Comparison of ENCODE assay signal across 20 cellular contexts in the genomic region with DNA sequence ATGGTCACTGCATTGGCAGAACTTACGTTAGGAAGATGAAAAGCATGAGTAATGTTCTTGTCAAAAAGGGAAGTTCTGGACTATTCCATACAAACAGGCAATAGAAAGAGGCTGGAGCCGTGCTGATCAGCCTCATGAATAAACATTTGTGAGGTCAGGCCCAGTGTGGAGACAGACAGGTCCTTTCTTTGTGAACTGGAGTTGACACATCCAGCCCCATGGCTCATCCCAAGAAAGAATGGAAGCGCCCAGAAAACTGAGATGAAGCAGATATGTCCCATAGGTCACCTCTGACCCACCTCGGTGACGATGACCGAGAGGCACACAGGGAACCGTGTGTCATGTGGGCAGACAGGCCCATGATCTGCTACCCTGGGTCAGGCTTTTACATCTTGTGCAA.
DNase-seq lines count a peak whose midpoint lies in the region; ATAC-seq and TF ChIP-seq lines count a peak whose summit lies in the region.
"Had no signal": no experiment of that assay in that cellular context is flagged by ENCODE, and none has a peak within 500 bp of the region (broad histone marks: within the 10 kb centered on the region; RNA-seq: fewer than 3 reads in every experiment).

No MANE protein-coding gene starts in this region.

- no TSS peak for BruUV-seq in MCF 10A (replicated peaks; lab: Mats Ljungman, UMichigan)
- no TSS peak for BruUV-seq in mammary epithelial cell (replicated peaks; lab: Mats Ljungman, UMichigan)

- H3K4me1 ChIP-seq in breast epithelium (no peaks in the 10 kb centered on the region), mammary epithelial cell (ENCODE audit: insufficient read depth, low read length) (peaks cover 24% of the 10 kb centered on the region), left lung (no peaks in the 10 kb centered on the region)
- H3K4me1 ChIP-seq: ascending aorta, colonic mucosa had no signal

- H3K4me3 Mint-ChIP-seq in MCF 10A (ENCODE audit: unreplicated experiment), result no peak overlapping the region
- H3K4me3 Mint-ChIP-seq: CD4-positive, alpha-beta T cell; GM23338; immature natural killer cell; natural killer cell treated with Interleukin-12 subunit alpha and Interleukin-12 subunit beta and Interleukin-15 and Interleukin-18, amount 100 ng/mL, for 72 hours had no signal

- H3K36me3 ChIP-seq in breast epithelium (no peaks in the 10 kb centered on the region), mammary epithelial cell (ENCODE audit: insufficient read depth, low read length) (no peaks in the 10 kb centered on the region), left lung (no peaks in the 10 kb centered on the region)
- H3K36me3 ChIP-seq: ascending aorta, colonic mucosa had no signal

- H3K9me3 ChIP-seq in breast epithelium (no peaks in the 10 kb centered on the region), mammary epithelial cell (replicated peaks; ENCODE audit: insufficient read depth, low read length) (no peaks in the 10 kb centered on the region), left lung (no peaks in the 10 kb centered on the region)
- H3K9me3 ChIP-seq: ascending aorta, colonic mucosa had no signal

- CTCF ChIA-PET in MCF 10A (lab: Yijun Ruan, JAX), result interaction anchor here (0.7 to 1.1 kb wide), 3 partner anchors 205 to 415 kb away, joined by 3 to 4 read pairs (median 3); no protein-coding TSS in a partner anchor
- CTCF ChIA-PET in mammary epithelial cell (lab: Charles Lee; ENCODE audit: low non-redundant PET), result no interaction called here

- peak overlapping the region; percentile 72 for H3K27ac Mint-ChIP-seq in MCF 10A (ENCODE audit: low read depth, unreplicated experiment)
- H3K27ac Mint-ChIP-seq: CD4-positive, alpha-beta T cell; GM23338; immature natural killer cell; natural killer cell treated with Interleukin-12 subunit alpha and Interleukin-12 subunit beta and Interleukin-15 and Interleukin-18, amount 100 ng/mL, for 72 hours had no signal

- dilution Hi-C loops in mammary epithelial cell (cut with HindIII; ENCODE audit: low sequenced_read_pairs), result no loop called here

- POLR2A ChIA-PET in MCF 10A (lab: Yijun Ruan, JAX), result interaction anchor here (0.7 to 9.1 kb wide), 5 partner anchors 15 to 420 kb away, joined by 3 to 180 read pairs (median 5); no protein-coding TSS in a partner anchor

- no peaks in the 10 kb centered on the region for H3K9me3 Mint-ChIP-seq in MCF 10A (ENCODE audit: unreplicated experiment)
- H3K9me3 Mint-ChIP-seq: CD4-positive, alpha-beta T cell; GM23338; natural killer cell treated with Interleukin-12 subunit alpha and Interleukin-12 subunit beta and Interleukin-15 and Interleukin-18, amount 100 ng/mL, for 72 hours had no signal

- H4K20me1 ChIP-seq in mammary epithelial cell (ENCODE audit: insufficient read depth, low read length), result no peaks in the 10 kb centered on the region

- intact Hi-C loops in MCF 10A (cut with micrococcal nuclease), result no loop called here
- intact Hi-C loops in breast epithelium (cut with DNase I; ENCODE audit: low total_unique reads), result loop anchor here (10.0 kb wide), 1 partner anchor 329 kb away; no protein-coding TSS in a partner anchor
- intact Hi-C loops in mammary epithelial cell (cut with micrococcal nuclease), result no loop called here
- intact Hi-C loops in left lung (cut with DNase I), result no loop called here

- in situ Hi-C loops in mammary epithelial cell (cut with MboI; ENCODE audit: low sequenced_read_pairs in 2 of 2), result no loop called here

- peaks cover 37% of the 10 kb centered on the region for H3K4me1 Mint-ChIP-seq in MCF 10A (ENCODE audit: insufficient read depth, unreplicated experiment)
- H3K4me1 Mint-ChIP-seq: immature natural killer cell had no signal

- H3K36me3 Mint-ChIP-seq in MCF 10A (ENCODE audit: insufficient read depth, unreplicated experiment), result peaks cover 8% of the 10 kb centered on the region
- H3K36me3 Mint-ChIP-seq: immature natural killer cell; natural killer cell treated with Interleukin-12 subunit alpha and Interleukin-12 subunit beta and Interleukin-15 and Interleukin-18, amount 100 ng/mL, for 72 hours had no signal

- H3K27ac ChIP-seq in breast epithelium (no peak overlapping the region), mammary epithelial cell (ENCODE audit: insufficient read depth, low read depth, low read length) (no peak overlapping the region), left lung (no peak overlapping the region)
- H3K27ac ChIP-seq: ascending aorta, colonic mucosa had no signal

- peak overlapping the region; percentile 28 for H2AFZ ChIP-seq in mammary epithelial cell (ENCODE audit: low read depth, low read length)
- H2AFZ ChIP-seq: GM23338 had no signal

- H3K79me2 ChIP-seq in mammary epithelial cell (ENCODE audit: insufficient read depth, low read length), result no peaks in the 10 kb centered on the region

- DNase-seq in MCF 10A (ENCODE audit: unreplicated experiment) (no peak), breast epithelium (ENCODE audit: low spot score in 2 of 2) (no peak), mammary epithelial cell (no peak), left lung (peak in 1 of 2 donors; percentile 50), NCI-H1092 (lab: John Stamatoyannopoulos, UW) (no peak), omental fat pad (ENCODE audit: low spot score) (no peak), NCI-H526 (lab: John Stamatoyannopoulos, UW) (no peak)
- DNase-seq in activated CD8-positive, alpha-beta memory T cell treated with anti-CD3 and anti-CD28 coated beads, Interleukin-2, amount 50 U/mL, for 4 hours, result no peak
- DNase-seq: activated gamma-delta T cell treated with Interleukin-2 at 50 U/mL for 16 hours; CD4-positive, alpha-beta T cell; colonic mucosa; immature natural killer cell; mesenchymal stem cell; NK-92 treated with Interleukin-12 subunit alpha and Interleukin-12 subunit beta, amount 100 ng/mL, for 24 hours; retina; stimulated activated naive CD4-positive, alpha-beta T cell treated with Interleukin-2 at 50 U/mL for 16 hours; T-helper 9 cell had no signal

- no peaks in the 10 kb centered on the region for H3K27me3 Mint-ChIP-seq in MCF 10A (ENCODE audit: insufficient read depth, unreplicated experiment)
- H3K27me3 Mint-ChIP-seq: CD4-positive, alpha-beta T cell had no signal

- TF ChIP-seq POLR2A in breast epithelium (IDR thresholded peaks at IDR 0.05), result no peak

- no peak for TF ChIP-seq CTCF in MCF 10A (IDR thresholded peaks at IDR 0.05; ENCODE audit: unreplicated experiment)
- no peak for TF ChIP-seq CTCF in breast epithelium (IDR thresholded peaks at IDR 0.05)
- no peak for TF ChIP-seq CTCF in mammary epithelial cell (conservative IDR thresholded peaks at IDR 0.05 in 1 of 2, IDR thresholded peaks at IDR 0.05 in 1 of 2; ENCODE audit: extremely low read depth in 1 of 2, insufficient read depth in 1 of 2, low read depth in 1 of 2, low read length in 2 of 2)
- TF ChIP-seq CTCF in left lung (IDR thresholded peaks at IDR 0.05), result no peak
- TF ChIP-seq CTCF in omental fat pad (IDR thresholded peaks at IDR 0.05), result no peak

- H3K27me3 ChIP-seq in breast epithelium, result no peaks in the 10 kb centered on the region
- no peaks in the 10 kb centered on the region for H3K27me3 ChIP-seq in mammary epithelial cell (ENCODE audit: insufficient read depth, low read length)
- H3K27me3 ChIP-seq in left lung, result no peaks in the 10 kb centered on the region
- H3K27me3 ChIP-seq: ascending aorta, colonic mucosa had no signal

- H3K4me3 ChIP-seq in breast epithelium (no peak overlapping the region), mammary epithelial cell (replicated peaks in 1 of 3; ENCODE audit: insufficient read depth in 1 of 3, low read depth in 2 of 3, low read length in 3 of 3) (no peak overlapping the region), left lung (no peak overlapping the region)
- H3K4me3 ChIP-seq: ascending aorta, colonic mucosa, GM23338 had no signal

- ATAC-seq in left lung, result peak; percentile 66
- ATAC-seq in omental fat pad (ENCODE audit: low FRiP score), result no peak
- ATAC-seq: GM23338; natural killer cell treated with Interleukin-12 subunit alpha and Interleukin-12 subunit beta and Interleukin-15 and Interleukin-18, amount 100 ng/mL, for 72 hours had no signal

- 88% methylated on average over 7 of the region's 7 CpGs for WGBS in mammary epithelial cell (ENCODE audit: low coverage, missing lambda C conversion rate)

- no peak overlapping the region for H3K9ac ChIP-seq in mammary epithelial cell (ENCODE audit: insufficient read depth, low read length)

- no peak overlapping the region for H3K4me2 ChIP-seq in mammary epithelial cell (ENCODE audit: insufficient read depth, low read depth, low read length)
- H3K4me2 ChIP-seq: GM23338 had no signal
